Comparison of ENCODE assay signal across 12 cellular contexts in the genomic region with DNA sequence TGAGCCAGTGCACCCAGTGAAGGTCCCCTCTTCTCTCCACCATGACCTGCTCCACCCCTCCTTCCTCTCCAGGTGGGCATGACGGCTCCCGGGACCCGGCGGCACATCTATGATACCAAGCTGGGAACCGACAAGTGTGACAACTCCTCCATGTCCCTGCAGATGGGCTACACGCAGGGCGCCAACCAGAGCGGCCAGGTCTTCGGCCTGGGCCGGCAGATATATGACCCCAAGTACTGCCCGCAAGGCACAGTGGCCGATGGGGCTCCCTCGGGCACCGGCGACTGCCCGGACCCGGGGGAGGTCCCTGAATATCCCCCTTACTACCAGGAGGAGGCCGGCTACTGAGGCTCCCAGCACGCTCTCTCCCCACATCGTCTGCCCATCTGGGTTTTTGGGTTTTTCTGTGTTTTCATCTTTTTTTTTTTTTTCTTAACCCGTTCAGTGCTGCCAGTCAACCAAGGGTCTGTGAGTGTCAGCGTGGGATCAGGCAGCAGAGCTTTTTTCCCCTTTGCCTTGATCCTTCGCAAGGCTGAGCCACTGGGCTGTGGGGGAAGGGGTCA. TPM values are rescaled to one million over a fixed set of nuclear protein-coding genes. Genes with fewer than 3 reads are reported as not detected.
DNase-seq lines count a peak whose midpoint lies in the region; ATAC-seq, FAIRE-seq and TF ChIP-seq lines count a peak whose summit lies in the region.
"Had no signal": no experiment of that assay in that cellular context is flagged by ENCODE, and none has a peak within 500 bp of the region (broad histone marks: within the 10 kb centered on the region; RNA-seq: fewer than 3 reads in every experiment).

No MANE protein-coding gene starts in this region.

- H2AFZ ChIP-seq in HepG2 (ENCODE audit: low read length) = no peak overlapping the region

- H3K4me2 ChIP-seq in HepG2 (ENCODE audit: low read depth, low read length) = no peak overlapping the region

- POLR2A ChIA-PET in T-cell (lab: Charles Lee) (interaction anchor here in 1 of 2 donors (0.7 to 1.0 kb wide), 2 partner anchors 11 to 37 kb away, joined by 3 to 4 read pairs; no protein-coding TSS in a partner anchor), HepG2 (lab: Yijun Ruan, JAX) (interaction anchor here (1.1 kb wide), 1 partner anchor 12 kb away, joined by 3 read pairs; no protein-coding TSS in a partner anchor)

- no peaks in the 10 kb centered on the region for H3K9me3 ChIP-seq in heart right ventricle
- no peaks in the 10 kb centered on the region for H3K9me3 ChIP-seq in HepG2 (ENCODE audit: low read length)
- no peaks in the 10 kb centered on the region for H3K9me3 ChIP-seq in upper lobe of right lung

- no peak for TF ChIP-seq CTCF in heart right ventricle (IDR thresholded peaks at IDR 0.05)
- TF ChIP-seq CTCF in HepG2 (CRISPR knock-in tag; IDR thresholded peaks at IDR 0.05) = no peak
- TF ChIP-seq CTCF in upper lobe of right lung (IDR thresholded peaks at IDR 0.05) = no peak

- no peaks in the 10 kb centered on the region for H4K20me1 ChIP-seq in HepG2 (ENCODE audit: insufficient read depth, low read length)

- H3K36me3 ChIP-seq in heart right ventricle (peaks cover 0 to 40% (median 3%) of the 10 kb centered on the region in 9 donors), HepG2 (replicated peaks in 1 of 2; ENCODE audit: control insufficient read depth in 1 of 2, insufficient read depth in 2 of 2, low read length in 2 of 2) (peaks cover 4 to 23% of the 10 kb centered on the region in 2 experiments; a peak in 4 of 5 replicates), upper lobe of right lung (peaks cover 39% of the 10 kb centered on the region)

- no peaks in the 10 kb centered on the region for H3K9me3 Mint-ChIP-seq in T-cell

- FAIRE-seq in HepG2 (lab: Jason Lieb, UNC) = no peak
- FAIRE-seq: urothelium cell line had no signal

- no peak for ATAC-seq in heart right ventricle
- no peak for ATAC-seq in left ventricle myocardium superior
- ATAC-seq in T-cell (replicated peaks in 1 of 4) = no peak
- no peak for ATAC-seq in HepG2
- no peak for ATAC-seq in upper lobe of right lung
- ATAC-seq in GM21360 (IDR thresholded peaks at IDR 0.05; ENCODE audit: unreplicated experiment) = no peak
- no peak for ATAC-seq in HG02798 (IDR thresholded peaks at IDR 0.05; ENCODE audit: poor library complexity, unreplicated experiment)
- ATAC-seq in HG03175 (IDR thresholded peaks at IDR 0.05; ENCODE audit: unreplicated experiment) = no peak

- peaks cover 5 to 56% (median 29%) of the 10 kb centered on the region in 9 donors for H3K4me1 ChIP-seq in heart right ventricle
- H3K4me1 ChIP-seq in HepG2 (ENCODE audit: insufficient read depth, low read length) = peaks cover 25% of the 10 kb centered on the region
- H3K4me1 ChIP-seq in upper lobe of right lung = peaks cover 37% of the 10 kb centered on the region

- peaks cover 14% of the 10 kb centered on the region for H3K36me3 Mint-ChIP-seq in T-cell

- peak overlapping the region; percentile 45 to 94 (median 62) for H3K4me3 Mint-ChIP-seq in T-cell

- no peak overlapping the region for H3K9ac ChIP-seq in HepG2 (ENCODE audit: insufficient read depth, low read depth, low read length)

- CTCF ChIA-PET in T-cell (lab: Charles Lee) (no interaction called here), HepG2 (lab: Yijun Ruan, JAX; ENCODE audit: low intra/inter-chr PET ratio, low total read pairs) (no interaction called here)

- peaks cover 60 to 68% (median 62%) of the 10 kb centered on the region in 3 donors for H3K4me1 Mint-ChIP-seq in T-cell

- no peaks in the 10 kb centered on the region for H3K27me3 ChIP-seq in heart right ventricle
- no peaks in the 10 kb centered on the region for H3K27me3 ChIP-seq in HepG2 (ENCODE audit: control insufficient read depth in 1 of 2, insufficient read depth in 2 of 2, low read length in 2 of 2)
- no peaks in the 10 kb centered on the region for H3K27me3 ChIP-seq in upper lobe of right lung

- H3K27ac Mint-ChIP-seq in T-cell = peak overlapping the region; percentile 94 to 95

- 74 to 79% methylated on average over 23 of the region's 23 CpGs for WGBS in heart right ventricle, 2 donors
- WGBS in HepG2 (ENCODE audit: low lambda C conversion rate) = 93% methylated on average over 20 of the region's 23 CpGs

- intact Hi-C loops in heart right ventricle (cut with DNase I) (loop anchor here in 1 of 10 donors (10.0 kb wide), 1 partner anchor 57 kb away; a partner anchor contains a TSS), left ventricle myocardium superior (cut with micrococcal nuclease) (no loop called here), HepG2 (cut with micrococcal nuclease; ENCODE audit: unreplicated experiment) (no loop called here), upper lobe of right lung (cut with DNase I) (loop anchor here (10.0 kb wide), 1 partner anchor 47 kb away; no protein-coding TSS in a partner anchor)

- peak overlapping the region in 1 of 10 donors; percentile 29 for H3K4me3 ChIP-seq in heart right ventricle
- no peak overlapping the region for H3K4me3 ChIP-seq in HepG2 (replicated peaks in 1 of 3; ENCODE audit: insufficient read depth in 1 of 3, low read depth in 2 of 3, low read length in 3 of 3)
- H3K4me3 ChIP-seq in upper lobe of right lung = no peak overlapping the region

- TF ChIP-seq RAD21 in HepG2 (CRISPR knock-in tag; IDR thresholded peaks at IDR 0.05) = no peak

- DNase-seq in heart right ventricle = no peak
- no peak for DNase-seq in left ventricle myocardium superior
- no peak for DNase-seq in T-cell
- no peak for DNase-seq in HepG2 (ENCODE audit: low spot score)
- DNase-seq in upper lobe of right lung = no peak

- no peaks in the 10 kb centered on the region for H3K27me3 Mint-ChIP-seq in T-cell

- in situ Hi-C loops in HepG2 (cut with HindIII; ENCODE audit: extremely low pct_ligation_motif_present, low pct_unique_long_range_greater_than_20kb) = no loop called here

- TF ChIP-seq POLR2A in HepG2 (IDR thresholded peaks at IDR 0.05; ENCODE audit: insufficient read depth in 1 of 2, low read depth in 2 of 2, low read length in 2 of 2) = no peak

- H3K27ac ChIP-seq in heart right ventricle (peak overlapping the region in 8 of 10 donors; percentile 4 to 92 (median 43)), HepG2 (ENCODE audit: extremely low read length, insufficient read depth, low read length) (no peak overlapping the region), upper lobe of right lung (peak overlapping the region; percentile 66)
- H3K27ac ChIP-seq: C4-2B had no signal

- no TSS peak for BruUV-seq in HepG2 (replicated peaks; lab: Mats Ljungman, UMichigan)

- no peaks in the 10 kb centered on the region for H3K79me2 ChIP-seq in HepG2 (ENCODE audit: insufficient read depth, low read length)

- TF ChIP-seq EP300 in HepG2 (IDR thresholded peaks at IDR 0.05; ENCODE audit: low read depth in 2 of 2, low read length in 2 of 2) (no peak), HepG2 (CRISPR knock-in tag; IDR thresholded peaks at IDR 0.05; ENCODE audit: borderline replicate concordance) (no peak)

RNA-seq across cellular contexts. Expression of a gene that starts 2.3 kb away (rescaled TPM):
- total RNA-seq in heart right ventricle (10 to 100 TPM in 1 of 10 donors, 1 to 10 TPM in 9; 4.3 to 18.1 (median 5.6) TPM), left ventricle myocardium superior (9.4 TPM), T-cell (100 to 1,000 TPM; 166 to 217 (median 178) TPM), HepG2 (2016; rRNA removed; fragmentation: Illumina TruSeq; extraction: Trizol) (1.3 and 4.4 TPM in 2 replicates), upper lobe of right lung (51.0 TPM)
- polyA plus RNA-seq in heart right ventricle (10 to 100 TPM in 1 of 2 donors, 1 to 10 TPM in 1; 2.7 to 23.4 TPM), HepG2 (2011; rRNA removed) (32.4 and 41.2 TPM in 2 replicates)
- total RNA-seq in HepG2 (2016; cell fraction: cytosol; rRNA removed; fragmentation: Illumina TruSeq; extraction: Trizol; ENCODE audit: low read depth) = 3.4 and 3.5 TPM in 2 replicates
- total RNA-seq in HepG2 (2016; cell fraction: insoluble cytoplasmic fraction; rRNA removed; fragmentation: Illumina TruSeq; extraction: Trizol) = 2.5 and 6.4 TPM in 2 replicates
- total RNA-seq in HepG2 (2016; cell fraction: membrane; rRNA removed; fragmentation: Illumina TruSeq; extraction: Trizol) = 1.7 and 2.0 TPM in 2 replicates
- total RNA-seq in HepG2 (2016; cell fraction: nucleus; rRNA removed; fragmentation: Illumina TruSeq; extraction: Trizol) = 7.8 and 9.7 TPM in 2 replicates
- polyA plus RNA-seq in HepG2 (2011; cell fraction: cytosol; rRNA removed) = 27.7 and 35.9 TPM in 2 replicates
- 316 and 410 TPM in 2 replicates for polyA plus RNA-seq in HepG2 (2011; cell fraction: nucleus; rRNA removed)
- 29.1 and 29.7 TPM in 2 replicates for polyA plus RNA-seq in HepG2 (2012)
- polyA plus RNA-seq in HepG2 (2016; cell fraction: cytosol; fragmentation: Illumina TruSeq; extraction: Trizol; ENCODE audit: low read depth) = 0.23 and 0.72 TPM in 2 replicates
- polyA plus RNA-seq in HepG2 (2016; cell fraction: insoluble cytoplasmic fraction; fragmentation: Illumina TruSeq; extraction: Trizol; ENCODE audit: low read depth) = 1.6 and 2.2 TPM in 2 replicates
- polyA plus RNA-seq in HepG2 (2016; cell fraction: membrane; fragmentation: Illumina TruSeq; extraction: Trizol; ENCODE audit: low read depth) = 0.54 and 0.71 TPM in 2 replicates
- polyA plus RNA-seq in HepG2 (2016; cell fraction: nucleus; fragmentation: Illumina TruSeq; extraction: Trizol; ENCODE audit: insufficient read depth, low read depth) = 25.9 and 28.7 TPM in 2 replicates
- 20.1 and 68.5 TPM in 2 replicates for polyA minus RNA-seq in HepG2 (2011; rRNA and poly(A)+ RNA removed; ENCODE audit: low replicate concordance)
- polyA minus RNA-seq in HepG2 (2011; cell fraction: cytosol; rRNA and poly(A)+ RNA removed) = 20.8 and 23.1 TPM in 2 replicates
- 41.6 and 44.5 TPM in 2 replicates for polyA minus RNA-seq in HepG2 (2011; cell fraction: nucleus; rRNA and poly(A)+ RNA removed)

RNA-seq across cellular contexts. Expression of a gene that starts 11.2 kb away (rescaled TPM):
- 100 to 1,000 TPM in 2 of 10 donors, 10 to 100 TPM in 8; 33.0 to 117 (median 63.5) TPM for total RNA-seq in heart right ventricle
- polyA plus RNA-seq in heart right ventricle = 10 to 100 TPM; 49.0 to 61.2 TPM
- total RNA-seq in left ventricle myocardium superior = 94.0 TPM
- 100 to 1,000 TPM; 239 to 385 (median 314) TPM for total RNA-seq in T-cell
- 70.0 and 84.5 TPM in 2 replicates for total RNA-seq in HepG2 (2016; rRNA removed; fragmentation: Illumina TruSeq; extraction: Trizol)
- 29.8 and 31.9 TPM in 2 replicates for total RNA-seq in HepG2 (2016; cell fraction: cytosol; rRNA removed; fragmentation: Illumina TruSeq; extraction: Trizol; ENCODE audit: low read depth)
- total RNA-seq in HepG2 (2016; cell fraction: insoluble cytoplasmic fraction; rRNA removed; fragmentation: Illumina TruSeq; extraction: Trizol) = 66.1 and 74.6 TPM in 2 replicates
- total RNA-seq in HepG2 (2016; cell fraction: membrane; rRNA removed; fragmentation: Illumina TruSeq; extraction: Trizol) = 70.9 and 77.3 TPM in 2 replicates
- total RNA-seq in HepG2 (2016; cell fraction: nucleus; rRNA removed; fragmentation: Illumina TruSeq; extraction: Trizol) = 37.1 and 39.3 TPM in 2 replicates
- 58.1 and 63.6 TPM in 2 replicates for polyA plus RNA-seq in HepG2 (2011; rRNA removed)
- 71.9 and 76.4 TPM in 2 replicates for polyA plus RNA-seq in HepG2 (2011; cell fraction: cytosol; rRNA removed)
- polyA plus RNA-seq in HepG2 (2011; cell fraction: nucleus; rRNA removed) = 59.2 and 73.6 TPM in 2 replicates
- 37.6 and 46.6 TPM in 2 replicates for polyA plus RNA-seq in HepG2 (2012)
- 36.8 and 41.0 TPM in 2 replicates for polyA plus RNA-seq in HepG2 (2016; cell fraction: cytosol; fragmentation: Illumina TruSeq; extraction: Trizol; ENCODE audit: low read depth)
- polyA plus RNA-seq in HepG2 (2016; cell fraction: insoluble cytoplasmic fraction; fragmentation: Illumina TruSeq; extraction: Trizol; ENCODE audit: low read depth) = 82.0 and 114 TPM in 2 replicates
- polyA plus RNA-seq in HepG2 (2016; cell fraction: membrane; fragmentation: Illumina TruSeq; extraction: Trizol; ENCODE audit: low read depth) = 75.2 and 79.7 TPM in 2 replicates
- polyA plus RNA-seq in HepG2 (2016; cell fraction: nucleus; fragmentation: Illumina TruSeq; extraction: Trizol; ENCODE audit: insufficient read depth, low read depth) = 90.2 and 93.1 TPM in 2 replicates
- polyA minus RNA-seq in HepG2 (2011; rRNA and poly(A)+ RNA removed; ENCODE audit: low replicate concordance) = 84.2 and 138 TPM in 2 replicates
- 122 and 138 TPM in 2 replicates for polyA minus RNA-seq in HepG2 (2011; cell fraction: cytosol; rRNA and poly(A)+ RNA removed)
- polyA minus RNA-seq in HepG2 (2011; cell fraction: nucleus; rRNA and poly(A)+ RNA removed) = 21.5 and 28.6 TPM in 2 replicates
- 220 TPM for total RNA-seq in upper lobe of right lung

RNA-seq across cellular contexts. Expression of a gene that starts 16.3 kb away (rescaled TPM):
- total RNA-seq in heart right ventricle = not detected
- not detected for polyA plus RNA-seq in heart right ventricle
- total RNA-seq in left ventricle myocardium superior = not detected
- not detected for total RNA-seq in T-cell
- total RNA-seq in HepG2 (2016; rRNA removed; fragmentation: Illumina TruSeq; extraction: Trizol) = under 0.01 TPM in 1 of 2 replicates, not detected in the other
- total RNA-seq in HepG2 (2016; cell fraction: cytosol; rRNA removed; fragmentation: Illumina TruSeq; extraction: Trizol; ENCODE audit: low read depth) = under 0.01 TPM in 2 replicates
- under 0.01 TPM in 1 of 2 replicates, not detected in the other for total RNA-seq in HepG2 (2016; cell fraction: insoluble cytoplasmic fraction; rRNA removed; fragmentation: Illumina TruSeq; extraction: Trizol)
- under 0.01 TPM in 1 of 2 replicates, not detected in the other for total RNA-seq in HepG2 (2016; cell fraction: membrane; rRNA removed; fragmentation: Illumina TruSeq; extraction: Trizol)
- total RNA-seq in HepG2 (2016; cell fraction: nucleus; rRNA removed; fragmentation: Illumina TruSeq; extraction: Trizol) = not detected in 2 replicates
- polyA plus RNA-seq in HepG2 (2011; rRNA removed) = not detected in 2 replicates
- polyA plus RNA-seq in HepG2 (2011; cell fraction: cytosol; rRNA removed) = not detected in 2 replicates
- not detected in 2 replicates for polyA plus RNA-seq in HepG2 (2011; cell fraction: nucleus; rRNA removed)
- polyA plus RNA-seq in HepG2 (2012) = not detected in 2 replicates
- polyA plus RNA-seq in HepG2 (2016; cell fraction: cytosol; fragmentation: Illumina TruSeq; extraction: Trizol; ENCODE audit: low read depth) = not detected in 2 replicates
- polyA plus RNA-seq in HepG2 (2016; cell fraction: insoluble cytoplasmic fraction; fragmentation: Illumina TruSeq; extraction: Trizol; ENCODE audit: low read depth) = not detected in 2 replicates
- polyA plus RNA-seq in HepG2 (2016; cell fraction: membrane; fragmentation: Illumina TruSeq; extraction: Trizol; ENCODE audit: low read depth) = not detected in 2 replicates
- polyA plus RNA-seq in HepG2 (2016; cell fraction: nucleus; fragmentation: Illumina TruSeq; extraction: Trizol; ENCODE audit: insufficient read depth, low read depth) = not detected in 2 replicates
- under 0.01 TPM in 1 of 2 replicates, not detected in the other for polyA minus RNA-seq in HepG2 (2011; rRNA and poly(A)+ RNA removed; ENCODE audit: low replicate concordance)
- under 0.01 TPM in 1 of 2 replicates, not detected in the other for polyA minus RNA-seq in HepG2 (2011; cell fraction: cytosol; rRNA and poly(A)+ RNA removed)
- polyA minus RNA-seq in HepG2 (2011; cell fraction: nucleus; rRNA and poly(A)+ RNA removed) = not detected in 2 replicates
- not detected for total RNA-seq in upper lobe of right lung
- total RNA-seq: activated CD8-positive, alpha-beta memory T cell treated with anti-CD3 and anti-CD28 coated beads for 36 hours; dermis microvascular lymphatic vessel endothelial cell had no signal

RNA-seq across cellular contexts. Expression of a gene that starts 16.7 kb away (rescaled TPM):
- total RNA-seq in heart right ventricle (100 to 1,000 TPM in 8 of 10 donors, 10 to 100 TPM in 2; 94.3 to 141 (median 111) TPM), left ventricle myocardium superior (122 TPM), T-cell (100 to 1,000 TPM; 319 to 423 (median 372) TPM), HepG2 (2016; rRNA removed; fragmentation: Illumina TruSeq; extraction: Trizol) (20.5 and 64.7 TPM in 2 replicates), upper lobe of right lung (167 TPM)
- polyA plus RNA-seq in heart right ventricle (100 to 1,000 TPM; 144 to 289 TPM), HepG2 (2011; rRNA removed) (164 and 232 TPM in 2 replicates)
- total RNA-seq in HepG2 (2016; cell fraction: cytosol; rRNA removed; fragmentation: Illumina TruSeq; extraction: Trizol; ENCODE audit: low read depth) = 30.1 and 37.5 TPM in 2 replicates
- total RNA-seq in HepG2 (2016; cell fraction: insoluble cytoplasmic fraction; rRNA removed; fragmentation: Illumina TruSeq; extraction: Trizol) = 17.1 and 68.9 TPM in 2 replicates
- total RNA-seq in HepG2 (2016; cell fraction: membrane; rRNA removed; fragmentation: Illumina TruSeq; extraction: Trizol) = 50.5 and 59.4 TPM in 2 replicates
- 58.0 and 76.3 TPM in 2 replicates for total RNA-seq in HepG2 (2016; cell fraction: nucleus; rRNA removed; fragmentation: Illumina TruSeq; extraction: Trizol)
- 108 and 161 TPM in 2 replicates for polyA plus RNA-seq in HepG2 (2011; cell fraction: cytosol; rRNA removed)
- 1,157 and 1,454 TPM in 2 replicates for polyA plus RNA-seq in HepG2 (2011; cell fraction: nucleus; rRNA removed)
- polyA plus RNA-seq in HepG2 (2012) = 55.1 and 79.6 TPM in 2 replicates
- polyA plus RNA-seq in HepG2 (2016; cell fraction: cytosol; fragmentation: Illumina TruSeq; extraction: Trizol; ENCODE audit: low read depth) = 28.3 and 31.6 TPM in 2 replicates
- polyA plus RNA-seq in HepG2 (2016; cell fraction: insoluble cytoplasmic fraction; fragmentation: Illumina TruSeq; extraction: Trizol; ENCODE audit: low read depth) = 28.7 and 28.8 TPM in 2 replicates
- polyA plus RNA-seq in HepG2 (2016; cell fraction: membrane; fragmentation: Illumina TruSeq; extraction: Trizol; ENCODE audit: low read depth) = 47.1 and 48.7 TPM in 2 replicates
- 234 and 238 TPM in 2 replicates for polyA plus RNA-seq in HepG2 (2016; cell fraction: nucleus; fragmentation: Illumina TruSeq; extraction: Trizol; ENCODE audit: insufficient read depth, low read depth)
- 129 and 199 TPM in 2 replicates for polyA minus RNA-seq in HepG2 (2011; rRNA and poly(A)+ RNA removed; ENCODE audit: low replicate concordance)
- polyA minus RNA-seq in HepG2 (2011; cell fraction: cytosol; rRNA and poly(A)+ RNA removed) = 47.6 and 51.1 TPM in 2 replicates
- 58.8 and 65.8 TPM in 2 replicates for polyA minus RNA-seq in HepG2 (2011; cell fraction: nucleus; rRNA and poly(A)+ RNA removed)

RNA-seq across cellular contexts. Expression of a gene that starts 29.3 kb away (rescaled TPM):
- total RNA-seq in heart right ventricle = 10 to 100 TPM in 1 of 10 donors, 1 to 10 TPM in 9; 1.9 to 27.4 (median 4.1) TPM
- 1 to 10 TPM; 4.4 to 8.6 TPM for polyA plus RNA-seq in heart right ventricle
- 6.0 TPM for total RNA-seq in left ventricle myocardium superior
- total RNA-seq in T-cell = 1,000 to 10,000 TPM in 3 of 5 donors, 100 to 1,000 TPM in 2; 729 to 1,130 (median 1,073) TPM
- total RNA-seq in HepG2 (2016; rRNA removed; fragmentation: Illumina TruSeq; extraction: Trizol) = 0.48 and 0.84 TPM in 2 replicates
- 0.35 and 0.51 TPM in 2 replicates for total RNA-seq in HepG2 (2016; cell fraction: cytosol; rRNA removed; fragmentation: Illumina TruSeq; extraction: Trizol; ENCODE audit: low read depth)
- 0.16 and 0.50 TPM in 2 replicates for total RNA-seq in HepG2 (2016; cell fraction: insoluble cytoplasmic fraction; rRNA removed; fragmentation: Illumina TruSeq; extraction: Trizol)
- total RNA-seq in HepG2 (2016; cell fraction: membrane; rRNA removed; fragmentation: Illumina TruSeq; extraction: Trizol) = 0.38 and 0.40 TPM in 2 replicates
- 0.28 and 0.63 TPM in 2 replicates for total RNA-seq in HepG2 (2016; cell fraction: nucleus; rRNA removed; fragmentation: Illumina TruSeq; extraction: Trizol)
- 32.0 and 40.3 TPM in 2 replicates for polyA plus RNA-seq in HepG2 (2011; rRNA removed)
- polyA plus RNA-seq in HepG2 (2011; cell fraction: cytosol; rRNA removed) = 17.7 and 31.9 TPM in 2 replicates
- polyA plus RNA-seq in HepG2 (2011; cell fraction: nucleus; rRNA removed) = 222 and 325 TPM in 2 replicates
- polyA plus RNA-seq in HepG2 (2012) = 21.8 and 23.4 TPM in 2 replicates
- not detected in 2 replicates for polyA plus RNA-seq in HepG2 (2016; cell fraction: cytosol; fragmentation: Illumina TruSeq; extraction: Trizol; ENCODE audit: low read depth)
- polyA plus RNA-seq in HepG2 (2016; cell fraction: insoluble cytoplasmic fraction; fragmentation: Illumina TruSeq; extraction: Trizol; ENCODE audit: low read depth) = 0.41 and 0.69 TPM in 2 replicates
- not detected in 2 replicates for polyA plus RNA-seq in HepG2 (2016; cell fraction: membrane; fragmentation: Illumina TruSeq; extraction: Trizol; ENCODE audit: low read depth)
- 1.5 TPM in 2 replicates for polyA plus RNA-seq in HepG2 (2016; cell fraction: nucleus; fragmentation: Illumina TruSeq; extraction: Trizol; ENCODE audit: insufficient read depth, low read depth)
- 18.3 and 37.9 TPM in 2 replicates for polyA minus RNA-seq in HepG2 (2011; rRNA and poly(A)+ RNA removed; ENCODE audit: low replicate concordance)
- polyA minus RNA-seq in HepG2 (2011; cell fraction: cytosol; rRNA and poly(A)+ RNA removed) = 19.3 and 20.1 TPM in 2 replicates
- polyA minus RNA-seq in HepG2 (2011; cell fraction: nucleus; rRNA and poly(A)+ RNA removed) = 25.0 and 29.0 TPM in 2 replicates
- total RNA-seq in upper lobe of right lung = 98.2 TPM
